In the genomic region with DNA sequence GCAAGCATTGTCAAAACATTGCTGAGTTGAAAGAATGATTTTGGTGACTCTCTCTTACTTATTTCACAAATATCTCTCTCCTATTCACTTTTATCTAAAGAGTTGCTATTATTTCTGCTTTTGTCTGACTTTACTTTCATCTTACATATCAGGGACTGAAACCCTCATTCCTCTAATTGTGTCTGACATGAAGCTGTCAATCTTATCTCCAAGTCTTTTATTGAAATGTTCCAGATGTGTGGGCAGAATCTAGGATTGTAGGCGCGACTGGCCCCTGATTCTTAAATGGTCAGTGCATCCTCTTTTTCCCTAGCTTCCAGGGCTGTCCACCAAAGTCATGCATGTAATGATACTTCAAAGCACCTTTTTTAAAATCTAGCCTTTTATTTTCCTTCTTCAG, we compare ENCODE assay signal across 27 cellular contexts.
"Had no signal": no experiment of that assay in that cellular context is flagged by ENCODE, and none has a peak within 500 bp of the region (broad histone marks: within the 10 kb centered on the region; RNA-seq: fewer than 3 reads in every experiment).

No MANE protein-coding gene starts in this region.

- DNase-seq: activated CD4-positive, alpha-beta memory T cell treated with anti-CD3 and anti-CD28 coated beads for 36 hours; activated CD4-positive, alpha-beta T cell treated with anti-CD3 and anti-CD28 coated beads for 36 hours; activated CD4-positive, alpha-beta T cell treated with anti-CD3 and anti-CD28 coated beads, Interleukin-2, amount 10 ng/mL, durations not matched to agents 24 days and 14 days; activated CD4-positive, CD25-positive, alpha-beta regulatory T cell; activated CD4-positive, CD25-positive, alpha-beta regulatory T cell treated with anti-CD3 and anti-CD28 coated beads, Interleukin-2, amount 50 U/mL, for 72 hours; activated CD8-positive, alpha-beta memory T cell treated with anti-CD3 and anti-CD28 coated beads, Interleukin-2, amount 10 ng/mL, durations not matched to agents 7 days and 5 days; activated CD8-positive, alpha-beta memory T cell treated with anti-CD3 and anti-CD28 coated beads, Interleukin-2, amount 50 U/mL, for 4 hours; activated CD8-positive, alpha-beta T cell treated with anti-CD3 and anti-CD28 coated beads, Interleukin-2, amount 10 ng/mL, durations not matched to agents 7 days and 5 days; activated gamma-delta T cell; activated naive CD4-positive, alpha-beta T cell; activated naive CD4-positive, alpha-beta T cell treated with anti-CD3 and anti-CD28 coated beads, Interleukin-2, amount 10 ng/mL, durations not matched to agents 7 days and 5 days; activated naive CD8-positive, alpha-beta T cell treated with anti-CD3 and anti-CD28 coated beads, Interleukin-2, amount 10 ng/mL, durations not matched to agents 7 days and 5 days; activated T-cell treated with anti-CD3 and anti-CD28 coated beads, Interleukin-2, amount 50 U/mL, for 24 hours; activated T-cell treated with anti-CD3 and anti-CD28 coated beads, Interleukin-2, amount 50 U/mL, for 72 hours; dermis blood vessel endothelial cell; effector CD4-positive, alpha-beta T cell; effector memory CD8-positive, alpha-beta T cell; erythroblast; foreskin keratinocyte; gastrocnemius medialis; glutamatergic neuron; T-helper 2 cell had no signal

- H3K27ac ChIP-seq: ascending aorta, breast epithelium, coronary artery, esophagus muscularis mucosa, foreskin keratinocyte, gastrocnemius medialis had no signal

- H3K36me3 ChIP-seq: ascending aorta, breast epithelium, esophagus muscularis mucosa, gastrocnemius medialis had no signal

- ATAC-seq: activated CD4-positive, alpha-beta T cell treated with anti-CD3 and anti-CD28 coated beads for 36 hours; activated CD8-positive, alpha-beta memory T cell treated with anti-CD3 and anti-CD28 coated beads, Interleukin-2, amount 10 ng/mL, durations not matched to agents 7 days and 5 days; activated CD8-positive, alpha-beta T cell treated with anti-CD3 and anti-CD28 coated beads, Interleukin-2, amount 10 ng/mL, durations not matched to agents 7 days and 5 days; activated naive CD4-positive, alpha-beta T cell treated with anti-CD3 and anti-CD28 coated beads, Interleukin-2, amount 50 U/mL, for 72 hours; activated T-cell treated with anti-CD3 and anti-CD28 coated beads, Interleukin-2, amount 50 U/mL, for 72 hours; effector memory CD8-positive, alpha-beta T cell; foreskin keratinocyte; gastrocnemius medialis had no signal

- H3K4me3 ChIP-seq: ascending aorta, breast epithelium, coronary artery, esophagus muscularis mucosa, gastrocnemius medialis had no signal

- H3K9me3 ChIP-seq: ascending aorta, breast epithelium, esophagus muscularis mucosa, gastrocnemius medialis had no signal

- H3K27me3 ChIP-seq: ascending aorta, breast epithelium, esophagus muscularis mucosa, foreskin keratinocyte, gastrocnemius medialis had no signal
